Comparison of ENCODE assay signal across 1 cellular context in the genomic region with DNA sequence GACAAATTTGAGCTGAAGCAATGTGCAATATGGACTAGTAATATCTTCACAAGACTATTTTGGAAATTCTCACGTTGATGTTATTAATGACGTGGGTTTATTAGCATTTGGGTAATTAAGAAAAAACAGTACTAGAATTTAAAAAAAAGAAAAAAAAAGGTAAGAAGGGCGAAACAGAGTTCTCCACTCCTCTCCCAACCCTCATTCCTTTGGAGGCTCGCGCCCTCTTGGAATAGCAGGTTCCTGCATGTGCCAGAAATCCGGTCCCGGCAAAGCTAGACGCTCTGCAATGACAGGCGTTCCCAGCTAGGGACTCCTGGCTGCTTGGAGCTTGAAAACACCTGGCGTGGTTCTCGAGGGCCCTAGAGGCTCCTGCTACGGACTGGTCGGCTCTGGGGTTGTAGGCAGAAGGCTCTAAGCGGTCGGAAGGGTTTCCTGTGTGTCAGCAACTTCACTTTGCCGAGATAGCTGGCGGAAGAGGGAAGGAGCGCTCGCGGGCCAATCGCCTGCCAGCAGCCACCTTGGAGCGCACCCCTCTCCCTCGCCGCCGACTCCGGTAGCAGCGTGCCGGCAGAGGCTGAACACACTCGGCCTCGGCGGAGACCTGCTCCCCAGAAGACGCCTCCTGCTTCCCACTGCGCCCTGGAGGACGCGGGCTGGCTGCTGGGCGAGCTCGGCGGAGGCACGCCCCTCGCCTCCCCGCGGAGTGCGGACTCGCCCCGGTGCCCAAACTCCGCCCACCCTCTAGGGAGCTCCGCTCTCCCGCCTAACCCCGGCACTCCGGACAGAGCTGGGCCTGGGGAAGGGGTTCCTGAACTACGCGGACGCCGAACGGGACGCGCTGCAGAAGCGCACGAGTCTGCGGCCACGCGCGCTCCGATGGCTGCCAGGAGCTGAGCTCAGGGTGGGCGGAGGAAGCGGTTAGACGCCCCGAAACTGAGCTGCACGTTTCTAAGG.
TF ChIP-seq lines count a peak whose summit lies in the region.

A gene with protein sequence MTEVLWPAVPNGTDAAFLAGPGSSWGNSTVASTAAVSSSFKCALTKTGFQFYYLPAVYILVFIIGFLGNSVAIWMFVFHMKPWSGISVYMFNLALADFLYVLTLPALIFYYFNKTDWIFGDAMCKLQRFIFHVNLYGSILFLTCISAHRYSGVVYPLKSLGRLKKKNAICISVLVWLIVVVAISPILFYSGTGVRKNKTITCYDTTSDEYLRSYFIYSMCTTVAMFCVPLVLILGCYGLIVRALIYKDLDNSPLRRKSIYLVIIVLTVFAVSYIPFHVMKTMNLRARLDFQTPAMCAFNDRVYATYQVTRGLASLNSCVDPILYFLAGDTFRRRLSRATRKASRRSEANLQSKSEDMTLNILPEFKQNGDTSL (plus strand): TSS at position 778 of the 957 bp plus-strand sequence. CDS start 652 bp downstream, outside the sequence.

TF ChIP-seq in HEK293, 187 proteins besides CTCF, POLR2A, EP300 and RAD21 (continued from another document):
- TF ChIP-seq ZNF561 (tag by site-specific recombination; IDR thresholded peaks at IDR 0.05; ENCODE audit: borderline replicate concordance), result peak; percentile 45; the same call in 1 of the 2 replicates
- peak; percentile 81; the same call in 1 of the 2 replicates for TF ChIP-seq ZBTB48 (tag by site-specific recombination; IDR thresholded peaks at IDR 0.05)
- no peak for TF ChIP-seq ZNF658 (tag by site-specific recombination; IDR thresholded peaks at IDR 0.05)
- TF ChIP-seq, protein P1, sequence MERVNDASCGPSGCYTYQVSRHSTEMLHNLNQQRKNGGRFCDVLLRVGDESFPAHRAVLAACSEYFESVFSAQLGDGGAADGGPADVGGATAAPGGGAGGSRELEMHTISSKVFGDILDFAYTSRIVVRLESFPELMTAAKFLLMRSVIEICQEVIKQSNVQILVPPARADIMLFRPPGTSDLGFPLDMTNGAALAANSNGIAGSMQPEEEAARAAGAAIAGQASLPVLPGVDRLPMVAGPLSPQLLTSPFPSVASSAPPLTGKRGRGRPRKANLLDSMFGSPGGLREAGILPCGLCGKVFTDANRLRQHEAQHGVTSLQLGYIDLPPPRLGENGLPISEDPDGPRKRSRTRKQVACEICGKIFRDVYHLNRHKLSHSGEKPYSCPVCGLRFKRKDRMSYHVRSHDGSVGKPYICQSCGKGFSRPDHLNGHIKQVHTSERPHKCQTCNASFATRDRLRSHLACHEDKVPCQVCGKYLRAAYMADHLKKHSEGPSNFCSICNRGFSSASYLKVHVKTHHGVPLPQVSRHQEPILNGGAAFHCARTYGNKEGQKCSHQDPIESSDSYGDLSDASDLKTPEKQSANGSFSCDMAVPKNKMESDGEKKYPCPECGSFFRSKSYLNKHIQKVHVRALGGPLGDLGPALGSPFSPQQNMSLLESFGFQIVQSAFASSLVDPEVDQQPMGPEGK (tag by site-specific recombination; IDR thresholded peaks at IDR 0.05), result 0 out of 2 replicates have a peak, but pooled peaks have one; percentile 39
- TF ChIP-seq MZF1 (tag by site-specific recombination; IDR thresholded peaks at IDR 0.05; ENCODE audit: borderline replicate concordance), result 0 out of 2 replicates have a peak, but pooled peaks have one; percentile 17
- TF ChIP-seq ZBTB20 (tag by site-specific recombination; IDR thresholded peaks at IDR 0.05), result peak; percentile 93
- 0 out of 2 replicates have a peak, but pooled peaks have one; percentile 29 for TF ChIP-seq WT1 (tag by site-specific recombination; IDR thresholded peaks at IDR 0.05)
- TF ChIP-seq SP3 (tag by site-specific recombination; IDR thresholded peaks at IDR 0.05), result peak; percentile 77
